17 cellular contexts compared by ENCODE assay signal in the genomic region with DNA sequence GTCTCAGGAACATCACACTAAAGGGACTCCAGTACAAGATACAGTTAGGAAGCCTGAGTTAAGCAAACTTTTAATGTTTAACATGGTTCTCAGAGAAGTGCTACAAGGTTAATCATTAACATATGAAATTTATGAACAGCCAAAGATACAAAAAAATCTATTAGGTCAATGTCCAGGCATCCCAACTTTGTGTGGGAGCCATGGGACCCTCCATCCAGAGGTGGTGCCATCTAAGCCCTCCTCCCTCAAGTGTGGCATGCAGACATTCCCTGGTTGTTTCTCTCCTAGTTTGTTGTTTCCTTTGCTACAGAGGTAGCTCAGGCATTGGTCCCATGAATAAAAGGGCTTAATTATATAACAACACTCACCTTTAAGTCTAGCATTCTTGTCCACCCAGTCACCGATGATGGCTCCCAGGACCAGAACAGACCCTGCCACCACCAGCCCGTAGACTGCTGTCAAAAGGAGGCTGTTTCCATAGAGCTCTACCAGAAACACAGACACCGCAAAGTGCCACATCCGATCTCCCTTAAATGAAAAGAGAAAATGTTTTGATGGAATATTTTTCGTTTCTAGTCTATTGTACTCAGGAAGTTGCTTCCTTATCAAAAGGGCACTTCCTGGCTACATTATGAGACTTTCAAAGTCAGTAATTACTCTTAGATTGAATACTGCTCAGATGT. TPM values are rescaled to one million over a fixed set of nuclear protein-coding genes. Genes with fewer than 3 reads are reported as not detected.
DNase-seq lines count a peak whose midpoint lies in the region; ATAC-seq, FAIRE-seq and TF ChIP-seq lines count a peak whose summit lies in the region.
"Had no signal": no experiment of that assay in that cellular context is flagged by ENCODE, and none has a peak within 500 bp of the region (broad histone marks: within the 10 kb centered on the region; RNA-seq: fewer than 3 reads in every experiment).

No MANE protein-coding gene starts in this region.

- TF ChIP-seq POLR2A in ovary (IDR thresholded peaks at IDR 0.05) = no peak

- peak; percentile 93 for FAIRE-seq in islet of Langerhans (lab: Jason Lieb, UNC)

- H3K27me3 ChIP-seq in ovary (no peaks in the 10 kb centered on the region), A673 (replicated peaks; ENCODE audit: insufficient read depth, low read depth, low read length, poor library complexity) (no peaks in the 10 kb centered on the region)

- H3K36me3 ChIP-seq in ovary = no peaks in the 10 kb centered on the region
- H3K36me3 ChIP-seq in A673 (ENCODE audit: insufficient read depth, low read length, poor library complexity, severe bottlenecking) = no peaks in the 10 kb centered on the region
- H3K36me3 ChIP-seq: BLaER1 had no signal

- TF ChIP-seq EP300 in ovary (IDR thresholded peaks at IDR 0.05) = no peak

- BruUV-seq in A673 (replicated peaks; lab: Mats Ljungman, UMichigan) = no TSS peak

- H3K9me3 ChIP-seq in ovary = no peaks in the 10 kb centered on the region
- H3K9me3 ChIP-seq in A673 (ENCODE audit: low read depth, low read length, poor library complexity, severe bottlenecking) = no peaks in the 10 kb centered on the region

- TF ChIP-seq CTCF in ovary (IDR thresholded peaks at IDR 0.05) (no peak), A673 (conservative IDR thresholded peaks at IDR 0.05; ENCODE audit: low read depth, low read length) (no peak)

- DNase-seq in ACHN (peak; percentile 85), SW480 (ENCODE audit: low spot score) (peak; percentile 15), ovary (no peak), A673 (ENCODE audit: low spot score) (no peak)
- DNase-seq in activated CD8-positive, alpha-beta memory T cell treated with anti-CD3 and anti-CD28 coated beads for 24 hours = no peak
- DNase-seq: activated T-cell treated with anti-CD3 and anti-CD28 coated beads, Interleukin-2, amount 50 U/mL, for 4 hours; HCEC 1CT; naive B cell; NCI-H2029; SHP77; stimulated activated CD4-positive, alpha-beta T cell treated with anti-CD3 and anti-CD28 coated beads, Interleukin-12 subunit alpha, Interleukin-12 subunit beta, amount 100 ng/mL, for 4 hours; WERI-Rb-1 had no signal

- H3K27ac ChIP-seq in ovary = peak overlapping the region in 1 of 2 donors; percentile 43
- no peak overlapping the region for H3K27ac ChIP-seq in A673 (ENCODE audit: low read depth, low read length, poor library complexity, severe bottlenecking)
- H3K27ac ChIP-seq: BLaER1, epithelial cell of prostate, WERI-Rb-1 had no signal

- in situ Hi-C loops in ACHN (cut with HindIII; ENCODE audit: low pct_ligation_motif_present, low pct_unique_long_range_greater_than_20kb, low sequenced_read_pairs) = no loop called here

- intact Hi-C loops in ovary (cut with DNase I) = loop anchor here in 3 of 4 donors (5.0 to 10.0 kb wide), 4 partner anchors 70 to 103 kb away; a partner anchor contains a TSS
- intact Hi-C loops in A673 (cut with micrococcal nuclease; ENCODE audit: unreplicated experiment) = no loop called here

- H3K4me1 ChIP-seq in ovary (ENCODE audit: insufficient read depth) (peaks cover 11% of the 10 kb centered on the region), A673 (ENCODE audit: insufficient read depth, low read length, poor library complexity, severe bottlenecking) (no peaks in the 10 kb centered on the region)
- H3K4me1 ChIP-seq: BLaER1 had no signal

- POLR2A ChIA-PET in A673 (lab: Charles Lee; ENCODE audit: low non-redundant PET) = no interaction called here

- CTCF ChIA-PET in A673 (lab: Charles Lee) = no interaction called here

- ATAC-seq in GM19455 (IDR thresholded peaks at IDR 0.05; ENCODE audit: unreplicated experiment) = no peak
- no peak for ATAC-seq in HG02798 (IDR thresholded peaks at IDR 0.05; ENCODE audit: poor library complexity, unreplicated experiment)
- ATAC-seq: activated T-cell treated with anti-CD3 and anti-CD28 coated beads, Interleukin-2, amount 50 U/mL, for 4 hours had no signal

- WGBS in ovary, 3 donors = 46 to 63% (median 47%) methylated on average over 5 of the region's 5 CpGs

- H3K4me3 ChIP-seq in ovary (peak overlapping the region; percentile 68), A673 (ENCODE audit: low read depth, low read length, poor library complexity, severe bottlenecking) (no peak overlapping the region)
- H3K4me3 ChIP-seq: BLaER1 had no signal

RNA-seq across cellular contexts. Expression of a gene that starts 5.7 kb away (rescaled TPM):
- 100 to 1,000 TPM; 243 to 515 (median 365) TPM for total RNA-seq in ovary
- polyA plus RNA-seq in ovary = 100 to 1,000 TPM; 288 to 361 TPM
- 1.5 and 1.9 TPM in 2 replicates for total RNA-seq in A673 (2021)

Comparison
In these comparisons a context has a peak if more than half of its experiments do, and no peak if none do; other contexts are left out.
1. DNase-seq: peak in ACHN (single experiment) and SW480 (single experiment); none in ovary (0 of 5), A673 (single experiment) and activated CD8-positive, alpha-beta memory T cell treated with anti-CD3 and anti-CD28 coated beads for 24 hours (single experiment).
2. RNA of a gene that starts 5.7 kb away (total RNA-seq): 243 to 515 TPM in ovary; 1.5 to 1.9 TPM in A673; every median in the first group is over 10 times any median in the second.